25 cellular contexts compared by ENCODE assay signal in the genomic region with DNA sequence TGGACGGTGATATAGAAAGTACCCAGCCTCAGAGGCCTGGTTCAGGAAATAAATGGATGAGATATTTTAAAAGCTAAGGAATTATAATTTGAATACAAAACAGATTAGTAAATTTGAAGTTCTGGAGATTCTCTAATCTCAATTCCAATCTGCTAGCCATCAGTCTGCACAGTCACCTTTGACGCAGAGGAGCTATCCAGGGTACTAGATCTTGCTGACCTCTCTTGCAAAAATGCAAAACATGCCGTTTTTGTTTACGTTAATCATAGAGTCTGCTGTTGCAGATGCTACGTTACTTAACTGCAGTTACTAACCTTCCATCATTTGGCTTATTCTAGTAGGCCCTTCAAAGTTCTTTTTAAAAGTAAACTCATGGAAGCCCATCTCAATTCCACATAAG. TPM values are rescaled to one million over a fixed set of nuclear protein-coding genes. Genes with fewer than 3 reads are reported as not detected.
DNase-seq lines count a peak whose midpoint lies in the region; ATAC-seq, FAIRE-seq and TF ChIP-seq lines count a peak whose summit lies in the region.
"Had no signal": no experiment of that assay in that cellular context is flagged by ENCODE, and none has a peak within 500 bp of the region (broad histone marks: within the 10 kb centered on the region; RNA-seq: fewer than 3 reads in every experiment).

No MANE protein-coding gene starts in this region.

- H3K9me3 ChIP-seq in H1 (ENCODE audit: insufficient read depth in 2 of 2, low read depth in 1 of 2, low read length in 1 of 2) (no peaks in the 10 kb centered on the region), liver (ENCODE audit: control insufficient read depth in 4 of 4, low read length in 3 of 4) (no peaks in the 10 kb centered on the region), transverse colon (no peaks in the 10 kb centered on the region)
- H3K9me3 ChIP-seq: body of pancreas, MG63 had no signal

- no peak overlapping the region for H3K18ac ChIP-seq in H1 (ENCODE audit: extremely low read depth, low read length)

- CTCF ChIA-PET in H1 (lab: Charles Lee; ENCODE audit: partially characterized antibody) (interaction anchor here (0.6 to 1.4 kb wide), 6 partner anchors 103 to 265 kb away, joined by 3 to 7 read pairs (median 3); no protein-coding TSS in a partner anchor), RWPE1 (lab: Yijun Ruan, JAX) (no interaction called here)

- H3K79me1 ChIP-seq in H1 (ENCODE audit: low read depth, low read length) = no peaks in the 10 kb centered on the region

- FAIRE-seq in H1 (lab: Jason Lieb, UNC) = no peak
- FAIRE-seq: small intestine had no signal

- POLR2A ChIA-PET in H1 (lab: Charles Lee; ENCODE audit: partially characterized antibody) (no interaction called here), RWPE1 (lab: Yijun Ruan, JAX; ENCODE audit: low non-redundant PET) (no interaction called here)

- DNase-seq in GM23338 (ENCODE audit: low spot score) (peak; percentile 39), NB4 (ENCODE audit: low read depth) (peak; percentile 4), H1 (ENCODE audit: low read depth in 1 of 2, low spot score in 2 of 2) (no peak), DMS 273 (lab: John Stamatoyannopoulos, UW; ENCODE audit: unreplicated experiment) (no peak), transverse colon (no peak), RWPE1 (ENCODE audit: low spot score) (no peak), omental fat pad (ENCODE audit: low spot score) (no peak)
- DNase-seq: activated CD8-positive, alpha-beta T cell treated with anti-CD3 and anti-CD28 coated beads for 36 hours; activated T-cell treated with anti-CD3 and anti-CD28 coated beads, Interleukin-2, amount 50 U/mL, for 48 hours; body of pancreas; cortex of kidney; erythroblast; MG63; NCI-H187; NCI-H345; RPMI8226; small intestine; stimulated activated CD4-positive, alpha-beta T cell treated with anti-CD3 and anti-CD28 coated beads, Interleukin-4, amount 100 ng/mL, for 24 hours; substantia nigra; T-cell; WERI-Rb-1 had no signal

- H3K14ac ChIP-seq in H1 (ENCODE audit: insufficient read length) = no peak overlapping the region

- H2BK15ac ChIP-seq in H1 (ENCODE audit: low read length) = no peak overlapping the region

- H3K27ac Mint-ChIP-seq in GM23338 = no peak overlapping the region
- H3K27ac Mint-ChIP-seq: activated CD8-positive, alpha-beta T cell treated with anti-CD3 and anti-CD28 coated beads for 36 hours; activated naive CD4-positive, alpha-beta T cell treated with anti-CD3 and anti-CD28 coated beads, Interleukin-2, amount 50 U/mL, for 24 hours; natural killer cell treated with Interleukin-12 subunit alpha and Interleukin-12 subunit beta and Interleukin-15 and Interleukin-18, amount 100 ng/mL, for 72 hours; progenitor cell of endocrine pancreas; T-cell had no signal

- H3K27me3 ChIP-seq in GM23338 (ENCODE audit: insufficient read depth) (no peaks in the 10 kb centered on the region), H1 (replicated peaks in 1 of 4; ENCODE audit: control insufficient read depth in 3 of 4, extremely low read depth in 1 of 4, insufficient read depth in 3 of 4, low read length in 3 of 4) (no peaks in the 10 kb centered on the region), liver (ENCODE audit: control insufficient read depth in 4 of 4, insufficient read depth in 4 of 4, low read length in 3 of 4) (no peaks in the 10 kb centered on the region), transverse colon (no peaks in the 10 kb centered on the region)
- H3K27me3 ChIP-seq: body of pancreas, MG63 had no signal

- H3K4ac ChIP-seq in H1 (replicated peaks; ENCODE audit: insufficient read length, low read depth, low read length) = no peak overlapping the region

- ATAC-seq in GM23338 = peak; percentile 39; the same call in 1 of the 3 replicates
- no peak for ATAC-seq in omental fat pad (ENCODE audit: low FRiP score)
- ATAC-seq: activated CD8-positive, alpha-beta T cell treated with anti-CD3 and anti-CD28 coated beads for 36 hours; body of pancreas; natural killer cell treated with Interleukin-12 subunit alpha and Interleukin-12 subunit beta and Interleukin-15 and Interleukin-18, amount 100 ng/mL, for 72 hours; T-cell had no signal

- TF ChIP-seq RAD21 in H1 (IDR thresholded peaks at IDR 0.05 in 1 of 2, conservative IDR thresholded peaks at IDR 0.05 in 1 of 2; ENCODE audit: low read depth in 2 of 2, low read length in 2 of 2) = no peak
- no peak for TF ChIP-seq RAD21 in liver (IDR thresholded peaks at IDR 0.05)

- H3K4me3 ChIP-seq in GM23338 (no peak overlapping the region), NB4 (ENCODE audit: low read depth, low read length) (no peak overlapping the region), H1 (ENCODE audit: extremely low read depth in 1 of 4, insufficient read depth in 2 of 4, low read depth in 3 of 4, low read length in 4 of 4) (no peak overlapping the region), liver (ENCODE audit: low read depth in 1 of 3, low read length in 3 of 3) (no peak overlapping the region), transverse colon (no peak overlapping the region)
- H3K4me3 ChIP-seq: body of pancreas, MG63 had no signal

- H3K36me3 Mint-ChIP-seq in GM23338 (ENCODE audit: low read depth) = no peaks in the 10 kb centered on the region
- H3K36me3 Mint-ChIP-seq: activated naive CD4-positive, alpha-beta T cell treated with anti-CD3 and anti-CD28 coated beads, Interleukin-2, amount 50 U/mL, for 24 hours; natural killer cell treated with Interleukin-12 subunit alpha and Interleukin-12 subunit beta and Interleukin-15 and Interleukin-18, amount 100 ng/mL, for 72 hours; T-cell had no signal

- no peaks in the 10 kb centered on the region; the same call in 1 of the 2 replicates for H3K9me2 ChIP-seq in GM23338 (ENCODE audit: insufficient read depth)

- H2BK120ac ChIP-seq in H1 (replicated peaks; ENCODE audit: low read depth, low read length) = no peak overlapping the region

- H4K20me1 ChIP-seq in GM23338 (replicated peaks; ENCODE audit: insufficient read depth) (no peaks in the 10 kb centered on the region), H1 (replicated peaks in 1 of 2; ENCODE audit: control insufficient read depth in 1 of 2, insufficient read depth in 2 of 2, low read length in 2 of 2) (no peaks in the 10 kb centered on the region)

- TF ChIP-seq POLR2A in NB4 (IDR thresholded peaks at IDR 0.05; ENCODE audit: extremely low read depth, insufficient read length) (no peak), H1 (IDR thresholded peaks at IDR 0.05; ENCODE audit: control extremely low read depth in 1 of 2, low read depth in 2 of 2, low read length in 2 of 2) (no peak), transverse colon (IDR thresholded peaks at IDR 0.05) (no peak)

- H3K23ac ChIP-seq in H1 (ENCODE audit: insufficient read length) = no peak overlapping the region

- H3K56ac ChIP-seq in H1 (replicated peaks; ENCODE audit: insufficient read length, low read depth, low read length) = no peak overlapping the region

- TF ChIP-seq EP300 in H1 (IDR thresholded peaks at IDR 0.05; ENCODE audit: borderline replicate concordance in 1 of 2, low read depth in 2 of 2, low read length in 2 of 2) = no peak
- no peak for TF ChIP-seq EP300 in transverse colon (IDR thresholded peaks at IDR 0.05; ENCODE audit: low read depth)

- H4K8ac ChIP-seq in H1 (ENCODE audit: extremely low read depth, insufficient read depth, low read length) = no peak overlapping the region

- H3K79me2 ChIP-seq in GM23338 (replicated peaks; ENCODE audit: insufficient read depth) (no peaks in the 10 kb centered on the region), H1 (ENCODE audit: control insufficient read depth in 1 of 2, insufficient read depth in 2 of 2, low read length in 2 of 2) (no peaks in the 10 kb centered on the region)

- H2AFZ ChIP-seq in GM23338 = no peak overlapping the region
- no peak overlapping the region for H2AFZ ChIP-seq in H1 (ENCODE audit: low read length)

- H3K27ac ChIP-seq in GM23338 (ENCODE audit: low read depth) (no peak overlapping the region), H1 (ENCODE audit: low read depth, low read length) (no peak overlapping the region), liver (ENCODE audit: low read depth in 1 of 2, low read length in 2 of 2) (no peak overlapping the region), transverse colon (no peak overlapping the region), RWPE1 (no peak overlapping the region)
- H3K27ac ChIP-seq: body of pancreas, WERI-Rb-1 had no signal

- H3K4me2 ChIP-seq in GM23338 (no peak overlapping the region), H1 (ENCODE audit: insufficient read depth in 1 of 2, low read depth in 2 of 2, low read length in 2 of 2) (no peak overlapping the region)

- peaks cover 4% of the 10 kb centered on the region; the same call in 2 of the 3 replicates for H3K4me1 Mint-ChIP-seq in GM23338
- H3K4me1 Mint-ChIP-seq: activated naive CD4-positive, alpha-beta T cell treated with anti-CD3 and anti-CD28 coated beads, Interleukin-2, amount 50 U/mL, for 24 hours; T-cell had no signal

- H3F3A ChIP-seq in GM23338 (replicated peaks; ENCODE audit: low read depth) = no peaks in the 10 kb centered on the region

- intact Hi-C loops in transverse colon (cut with DNase I; ENCODE audit: low total_unique reads) = no loop called here

- no peak overlapping the region for H4K5ac ChIP-seq in H1 (ENCODE audit: insufficient read length, low read depth, low read length)

- H3K9me3 Mint-ChIP-seq in GM23338 = no peaks in the 10 kb centered on the region
- H3K9me3 Mint-ChIP-seq: activated CD8-positive, alpha-beta T cell treated with anti-CD3 and anti-CD28 coated beads for 36 hours; activated naive CD4-positive, alpha-beta T cell treated with anti-CD3 and anti-CD28 coated beads, Interleukin-2, amount 50 U/mL, for 24 hours; natural killer cell treated with Interleukin-12 subunit alpha and Interleukin-12 subunit beta and Interleukin-15 and Interleukin-18, amount 100 ng/mL, for 72 hours; T-cell had no signal

- TF ChIP-seq CTCF in GM23338 (conservative IDR thresholded peaks at IDR 0.05; ENCODE audit: low read depth in 2 of 2) (no peak), NB4 (IDR thresholded peaks at IDR 0.05; ENCODE audit: low read depth, low read length) (no peak), H1 (IDR thresholded peaks at IDR 0.05; ENCODE audit: control extremely low read depth in 1 of 3, insufficient read depth in 1 of 3, low read depth in 1 of 3, low read length in 3 of 3) (no peak), liver (IDR thresholded peaks at IDR 0.05; ENCODE audit: low read depth, low read length, missing input control) (no peak), transverse colon (IDR thresholded peaks at IDR 0.05) (no peak), RWPE1 (conservative IDR thresholded peaks at IDR 0.05; ENCODE audit: low read depth) (no peak), omental fat pad (IDR thresholded peaks at IDR 0.05) (no peak)

- H3K27me3 Mint-ChIP-seq in GM23338 (ENCODE audit: insufficient read depth, low read depth, poor library complexity) = peaks cover 2% of the 10 kb centered on the region
- H3K27me3 Mint-ChIP-seq: activated CD8-positive, alpha-beta T cell treated with anti-CD3 and anti-CD28 coated beads for 36 hours; natural killer cell treated with Interleukin-12 subunit alpha and Interleukin-12 subunit beta and Interleukin-15 and Interleukin-18, amount 100 ng/mL, for 72 hours; progenitor cell of endocrine pancreas had no signal

- in situ Hi-C loops in transverse colon (cut with MboI; ENCODE audit: low pct_ligation_motif_present in 1 of 4, low pct_unique_long_range_greater_than_20kb in 1 of 4, low sequenced_read_pairs in 3 of 4) = no loop called here

- H3K36me3 ChIP-seq in GM23338 (ENCODE audit: insufficient read depth) = no peaks in the 10 kb centered on the region
- H3K36me3 ChIP-seq in H1 (ENCODE audit: control insufficient read depth in 2 of 4, insufficient read depth in 4 of 4, low read length in 3 of 4) = no peaks in the 10 kb centered on the region
- H3K36me3 ChIP-seq in liver (ENCODE audit: control insufficient read depth in 4 of 4, insufficient read depth in 3 of 4, low read depth in 1 of 4, low read length in 3 of 4) = no peaks in the 10 kb centered on the region
- no peaks in the 10 kb centered on the region for H3K36me3 ChIP-seq in transverse colon
- H3K36me3 ChIP-seq: MG63, WERI-Rb-1 had no signal

- H3K4me3 Mint-ChIP-seq in GM23338 = no peak overlapping the region
- H3K4me3 Mint-ChIP-seq: activated CD8-positive, alpha-beta T cell treated with anti-CD3 and anti-CD28 coated beads for 36 hours; activated naive CD4-positive, alpha-beta T cell treated with anti-CD3 and anti-CD28 coated beads, Interleukin-2, amount 50 U/mL, for 24 hours; natural killer cell treated with Interleukin-12 subunit alpha and Interleukin-12 subunit beta and Interleukin-15 and Interleukin-18, amount 100 ng/mL, for 72 hours; T-cell had no signal

- H2BK5ac ChIP-seq in H1 (ENCODE audit: low read depth, low read length) = no peak overlapping the region

- no peak overlapping the region for H2AK5ac ChIP-seq in H1 (ENCODE audit: low read depth, low read length)

- no peaks in the 10 kb centered on the region for H3K4me1 ChIP-seq in GM23338 (ENCODE audit: insufficient read depth)
- H3K4me1 ChIP-seq in H1 (replicated peaks in 1 of 4; ENCODE audit: control insufficient read depth in 3 of 4, insufficient read depth in 4 of 4, low read length in 3 of 4) = no peaks in the 10 kb centered on the region
- H3K4me1 ChIP-seq in liver (ENCODE audit: control insufficient read depth in 4 of 4, insufficient read depth in 4 of 4, low read length in 3 of 4) = no peaks in the 10 kb centered on the region
- no peaks in the 10 kb centered on the region for H3K4me1 ChIP-seq in transverse colon
- H3K4me1 ChIP-seq: body of pancreas had no signal

- H2BK20ac ChIP-seq in H1 (ENCODE audit: low read length) = no peak overlapping the region

- WGBS in H1 (ENCODE audit: extremely low coverage in 1 of 2, insufficient coverage in 1 of 2, insufficient read length in 1 of 2, insufficient replicate concordance in 2 of 2, low coverage in 1 of 2, low lambda C conversion rate in 2 of 2, missing lambda C conversion rate in 1 of 2), 2 experiments = 80% methylated on average over 5 of the region's 5 CpGs; no CpG with 5 or more reads in 1 of the 2 experiments
- 39% methylated on average over 5 of the region's 5 CpGs for WGBS in liver
- 14 to 65% methylated on average over 1 to 5 of the region's 5 CpGs for WGBS in transverse colon (ENCODE audit: low coverage in 1 of 2), 2 donors

- H3K23me2 ChIP-seq in H1 (ENCODE audit: low read depth, low read length) = no peaks in the 10 kb centered on the region

- H4K91ac ChIP-seq in H1 (replicated peaks; ENCODE audit: insufficient read length, low read length) = no peak overlapping the region

- no peak overlapping the region for H3K9ac ChIP-seq in H1 (replicated peaks in 1 of 4; ENCODE audit: extremely low read depth in 1 of 4, low read depth in 3 of 4, low read length in 3 of 4)
- H3K9ac ChIP-seq in liver (ENCODE audit: low read depth in 1 of 2, low read length in 2 of 2) = no peak overlapping the region

- no peak overlapping the region for H2BK12ac ChIP-seq in H1 (ENCODE audit: low read depth, low read length)

RNA-seq across cellular contexts. Expression of a gene that starts 10.4 kb away (rescaled TPM):
- 2.1 and 3.4 TPM in 2 replicates for total RNA-seq in GM23338 (2014; rRNA removed; shearing (Covaris generic))
- polyA plus RNA-seq in GM23338 (2016; fragmentation: Nextera tagmentation; extraction: Ambion mirVana) (2.9 and 3.0 TPM in 2 replicates), H1 (2011; rRNA removed) (0.11 and 0.26 TPM in 2 replicates), liver (under 1 TPM; 0.18 to 0.21 TPM)
- 0.84 and 0.90 TPM in 2 replicates for total RNA-seq in H1 (2021; fragmentation: NEBNext Ultra II Directional; extraction: Animal tissue kit (Norgen Biotek cat#: 25700))
- 0.41 TPM for polyA plus RNA-seq in H1 (2011; cell fraction: cytosol; rRNA removed)
- polyA plus RNA-seq in H1 (2011; cell fraction: nucleus; rRNA removed) = 0.37 TPM
- polyA plus RNA-seq in H1 (2012, experiment 1 of 2) = 0.15 to 1.2 TPM (median 0.41 TPM) in 4 replicates
- polyA plus RNA-seq in H1 (2012, experiment 2 of 2) = 0.07 TPM
- polyA plus RNA-seq in H1 (2013, experiment 1 of 2) = 0.20 TPM
- 0.33 TPM for polyA plus RNA-seq in H1 (2013, experiment 2 of 2)
- polyA minus RNA-seq in H1 (2011; rRNA and poly(A)+ RNA removed) = 2.4 and 3.8 TPM in 2 replicates
- 0.73 TPM for polyA minus RNA-seq in H1 (2011; cell fraction: cytosol; rRNA and poly(A)+ RNA removed)
- polyA minus RNA-seq in H1 (2011; cell fraction: nucleus; rRNA and poly(A)+ RNA removed) = 9.7 TPM
- total RNA-seq in liver (1 to 10 TPM; 2.2 to 2.3 TPM), transverse colon (10 to 100 TPM; 13.3 to 54.6 (median 34.0) TPM), omental fat pad (10 to 100 TPM in 2 of 4 donors, 1 to 10 TPM in 2; 3.2 to 17.3 (median 10.2) TPM)
- total RNA-seq: activated CD8-positive, alpha-beta T cell treated with anti-CD3 and anti-CD28 coated beads for 36 hours had no signal

Comparison
In these comparisons a context has a peak if more than half of its experiments do, and no peak if none do; other contexts are left out.
1. DNase-seq: peak in GM23338 (single experiment) and NB4 (single experiment); none in H1 (0 of 2), DMS 273 (single experiment), transverse colon (single experiment), RWPE1 (single experiment) and omental fat pad (single experiment).